8 cellular contexts compared by ENCODE assay signal in genomic region chr15:59917504-59918157, GRCh38.
A peak's percentile ranks its signal among the peaks of the same experiment; 100 is the strongest.
DNase-seq lines count a peak whose midpoint lies in the region; ATAC-seq, FAIRE-seq and TF ChIP-seq lines count a peak whose summit lies in the region.

No MANE protein-coding gene starts in this region.

- H2BK5ac ChIP-seq in mesendoderm (ENCODE audit: low read length): no peak overlapping the region

- FAIRE-seq in A549 (lab: Jason Lieb, UNC): peak; percentile 79

- no peak overlapping the region for H3K23ac ChIP-seq in mesendoderm (ENCODE audit: low read length)

- DNase-seq in A549 (ENCODE audit: low read depth in 1 of 2, low spot score in 1 of 2) (peak; percentile 61 to 73), NCI-H2227 treated with DMSO at 0.1 percent for 48 hours (lab: John Stamatoyannopoulos, UW) (peak; percentile 38), choroid plexus epithelial cell (ENCODE audit: low read depth) (peak; percentile 61), mesendoderm (peak; percentile 83)
- DNase-seq in activated CD4-positive, alpha-beta T cell treated with anti-CD3 and anti-CD28 coated beads for 36 hours: peak; percentile 87

- peak; percentile 64 to 78 for TF ChIP-seq RAD21 in A549 (conservative IDR thresholded peaks at IDR 0.05 in 1 of 2, IDR thresholded peaks at IDR 0.05 in 1 of 2)

- H3K36me3 Mint-ChIP-seq in activated CD4-positive, alpha-beta T cell treated with anti-CD3 and anti-CD28 coated beads for 36 hours (ENCODE audit: low read depth): no peaks in the 10 kb centered on the region
- no peaks in the 10 kb centered on the region for H3K36me3 Mint-ChIP-seq in stimulated activated memory B cell treated with anti-CD40 and anti-IgM and Interleukin-4, amounts not matched to agents 10 μg/mL and 1 μg/mL and 100 μg/mL, for 72 hours

- TF ChIP-seq POLR2A in A549 (IDR thresholded peaks at IDR 0.05; ENCODE audit: low read length): no peak

- no peak overlapping the region for H2BK15ac ChIP-seq in mesendoderm (replicated peaks; ENCODE audit: low read depth)

- no peaks in the 10 kb centered on the region for H3K36me3 ChIP-seq in mesendoderm (ENCODE audit: control insufficient read depth, insufficient read depth, low read length)

- intact Hi-C loops in activated CD4-positive, alpha-beta T cell treated with anti-CD3 and anti-CD28 coated beads for 36 hours (cut with DNase I, micrococcal nuclease): loop anchor here (1.0 to 5.0 kb wide), 8 partner anchors 79 to 665 kb away; no protein-coding TSS in a partner anchor

- peak overlapping the region; percentile 58 for H3K27ac Mint-ChIP-seq in activated CD4-positive, alpha-beta T cell treated with anti-CD3 and anti-CD28 coated beads for 36 hours
- H3K27ac Mint-ChIP-seq in stimulated activated memory B cell treated with anti-CD40 and anti-IgM and Interleukin-4, amounts not matched to agents 10 μg/mL and 1 μg/mL and 100 μg/mL, for 72 hours: no peak overlapping the region

- no peak overlapping the region for H3K18ac ChIP-seq in mesendoderm (ENCODE audit: low read length)

- H3K27ac ChIP-seq in A549: no peak overlapping the region
- H3K27ac ChIP-seq in mesendoderm (ENCODE audit: low read depth, low read length): no peak overlapping the region

- no peak overlapping the region for H3K9ac ChIP-seq in mesendoderm (ENCODE audit: low read length)

- no peak overlapping the region for H2BK120ac ChIP-seq in mesendoderm (ENCODE audit: low read depth, low read length)

- H3K4me3 Mint-ChIP-seq in activated CD4-positive, alpha-beta T cell treated with anti-CD3 and anti-CD28 coated beads for 36 hours: no peak overlapping the region
- no peak overlapping the region for H3K4me3 Mint-ChIP-seq in stimulated activated memory B cell treated with anti-CD40 and anti-IgM and Interleukin-4, amounts not matched to agents 10 μg/mL and 1 μg/mL and 100 μg/mL, for 72 hours

- no peaks in the 10 kb centered on the region for H3K79me2 ChIP-seq in mesendoderm (ENCODE audit: control insufficient read depth, insufficient read depth, low read length)

- ATAC-seq in A549: peak; percentile 94 to 99
- peak; percentile 73 for ATAC-seq in GM18511 (IDR thresholded peaks at IDR 0.05; ENCODE audit: unreplicated experiment)
- peak; percentile 55 for ATAC-seq in HG03095 (IDR thresholded peaks at IDR 0.05; ENCODE audit: unreplicated experiment)
- ATAC-seq in activated CD4-positive, alpha-beta T cell treated with anti-CD3 and anti-CD28 coated beads for 36 hours: peak; percentile 61
- ATAC-seq in stimulated activated memory B cell treated with anti-CD40 and anti-IgM and Interleukin-4, amounts not matched to agents 10 μg/mL and 1 μg/mL and 100 μg/mL, for 72 hours: peak; percentile 79

- no peaks in the 10 kb centered on the region for H3K27me3 ChIP-seq in mesendoderm (ENCODE audit: insufficient read depth, low read length, poor library complexity)

- CTCF ChIA-PET in A549 (lab: Yijun Ruan, JAX): interaction anchor here (0.6 to 5.1 kb wide), 40 partner anchors 11 to 603 kb away, joined by 3 to 42 read pairs (median 4); no protein-coding TSS in a partner anchor
- CTCF ChIA-PET in activated CD4-positive, alpha-beta T cell treated with anti-CD3 and anti-CD28 coated beads for 36 hours (lab: Charles Lee): interaction anchor here (0.5 to 3.4 kb wide), 23 partner anchors 9 to 603 kb away, joined by 3 to 39 read pairs (median 4); partner anchors contain the start of gene FOXB1

- H4K8ac ChIP-seq in mesendoderm (ENCODE audit: low read depth, low read length): no peak overlapping the region

- no peaks in the 10 kb centered on the region for H3K79me1 ChIP-seq in mesendoderm (ENCODE audit: low read length)

- 26% methylated on average over 10 of the region's 10 CpGs for WGBS in A549 (ENCODE audit: missing lambda C conversion rate)
- WGBS in mesendoderm (ENCODE audit: extremely low coverage, insufficient coverage, low lambda C conversion rate): no CpG with 5 or more reads among the region's 10 CpGs

- H3K9me3 Mint-ChIP-seq in activated CD4-positive, alpha-beta T cell treated with anti-CD3 and anti-CD28 coated beads for 36 hours (ENCODE audit: low read depth): no peaks in the 10 kb centered on the region
- no peaks in the 10 kb centered on the region for H3K9me3 Mint-ChIP-seq in stimulated activated memory B cell treated with anti-CD40 and anti-IgM and Interleukin-4, amounts not matched to agents 10 μg/mL and 1 μg/mL and 100 μg/mL, for 72 hours

- peaks cover 11% of the 10 kb centered on the region for H3K27me3 Mint-ChIP-seq in activated CD4-positive, alpha-beta T cell treated with anti-CD3 and anti-CD28 coated beads for 36 hours
- no peaks in the 10 kb centered on the region for H3K27me3 Mint-ChIP-seq in stimulated activated memory B cell treated with anti-CD40 and anti-IgM and Interleukin-4, amounts not matched to agents 10 μg/mL and 1 μg/mL and 100 μg/mL, for 72 hours

- H3K4me1 ChIP-seq in A549: no peaks in the 10 kb centered on the region
- H3K4me1 ChIP-seq in mesendoderm (ENCODE audit: control insufficient read depth, low read depth, low read length): no peaks in the 10 kb centered on the region

- no peak overlapping the region for H4K5ac ChIP-seq in mesendoderm (ENCODE audit: low read length)

- H3K56ac ChIP-seq in mesendoderm (ENCODE audit: low read length): no peak overlapping the region

- H3K4me3 ChIP-seq in A549: no peak overlapping the region
- no peak overlapping the region for H3K4me3 ChIP-seq in choroid plexus epithelial cell (ENCODE audit: low read depth, low read length)
- no peak overlapping the region for H3K4me3 ChIP-seq in mesendoderm (ENCODE audit: low read length)

- POLR2A ChIA-PET in A549 (lab: Yijun Ruan, JAX): no interaction called here
- POLR2A ChIA-PET in activated CD4-positive, alpha-beta T cell treated with anti-CD3 and anti-CD28 coated beads for 36 hours (lab: Charles Lee): interaction anchor here (0.5 to 0.7 kb wide), 2 partner anchors 28 to 96 kb away, joined by 3 read pairs; no protein-coding TSS in a partner anchor

- TF ChIP-seq CTCF in A549 (IDR thresholded peaks at IDR 0.05): peak; percentile 61
- TF ChIP-seq CTCF in choroid plexus epithelial cell (conservative IDR thresholded peaks at IDR 0.05; ENCODE audit: low read depth, low read length): peak; percentile 72

- no peak for TF ChIP-seq EP300 in A549 (IDR thresholded peaks at IDR 0.05)

- H2AK5ac ChIP-seq in mesendoderm (ENCODE audit: low read length): no peak overlapping the region

- H3K4me2 ChIP-seq in A549 (no peak overlapping the region), mesendoderm (ENCODE audit: low read length) (no peak overlapping the region)

- peaks cover 28% of the 10 kb centered on the region for H3K4me1 Mint-ChIP-seq in activated CD4-positive, alpha-beta T cell treated with anti-CD3 and anti-CD28 coated beads for 36 hours
- H3K4me1 Mint-ChIP-seq in stimulated activated memory B cell treated with anti-CD40 and anti-IgM and Interleukin-4, amounts not matched to agents 10 μg/mL and 1 μg/mL and 100 μg/mL, for 72 hours: peaks cover 11% of the 10 kb centered on the region

- H3K4ac ChIP-seq in mesendoderm (ENCODE audit: low read depth, low read length): no peak overlapping the region

- H3K9me3 ChIP-seq in A549: no peaks in the 10 kb centered on the region

TF ChIP-seq in A549, 52 proteins besides CTCF, POLR2A, EP300 and RAD21:
- TF ChIP-seq BHLHE40 (IDR thresholded peaks at IDR 0.05; ENCODE audit: low read depth, low read length) (no peak), SMC3 (IDR thresholded peaks at IDR 0.05) (peak; percentile 77)
